9 cellular contexts compared by ENCODE assay signal in the genomic region with DNA sequence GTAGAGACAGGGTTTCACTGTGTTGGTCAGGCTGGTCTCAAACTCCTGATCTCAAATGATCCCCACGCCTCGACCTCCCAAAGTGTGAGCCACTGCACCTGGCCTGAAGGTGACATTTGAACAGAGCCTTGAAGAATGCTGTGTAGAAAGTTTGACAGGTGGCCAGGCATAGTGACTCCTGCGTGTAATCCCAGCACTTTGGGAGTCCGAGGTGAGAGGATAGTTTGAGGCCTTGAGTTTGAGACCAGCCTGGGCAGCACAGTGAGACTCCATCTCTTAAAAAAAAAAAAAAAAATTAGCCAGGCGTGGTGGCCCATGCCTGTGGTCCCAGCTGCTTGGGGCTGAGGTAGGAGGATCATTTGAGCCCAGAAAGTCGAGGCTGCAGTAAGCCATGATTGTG. TPM values are rescaled to one million over a fixed set of nuclear protein-coding genes. Genes with fewer than 3 reads are reported as not detected.
A peak's percentile ranks its signal among the peaks of the same experiment; 100 is the strongest.
DNase-seq lines count a peak whose midpoint lies in the region; ATAC-seq, FAIRE-seq and TF ChIP-seq lines count a peak whose summit lies in the region.
"Had no signal": no experiment of that assay in that cellular context is flagged by ENCODE, and none has a peak within 500 bp of the region (broad histone marks: within the 10 kb centered on the region; RNA-seq: fewer than 3 reads in every experiment).

No MANE protein-coding gene starts in this region.

- H3K4me1 Mint-ChIP-seq in HFFc6 (ENCODE audit: low read depth), result peaks cover 53% of the 10 kb centered on the region
- H3K4me1 Mint-ChIP-seq in activated naive CD8-positive, alpha-beta T cell (ENCODE audit: low read depth), result peaks cover 52% of the 10 kb centered on the region
- H3K4me1 Mint-ChIP-seq in stimulated activated naive B cell treated with anti-CD40 and anti-IgM and Interleukin-4, amounts not matched to agents 10 μg/mL and 1 μg/mL and 100 μg/mL, for 72 hours, result peaks cover 40 to 59% of the 10 kb centered on the region in 2 donors

- dilution Hi-C loops in keratinocyte (cut with MboI; ENCODE audit: extremely low pct_ligation_motif_present, low sequenced_read_pairs), result no loop called here

- H3K9ac ChIP-seq in keratinocyte (ENCODE audit: control insufficient read depth, extremely low read depth, insufficient read depth, low read length), result peak overlapping the region; percentile 96

- H2AFZ ChIP-seq in keratinocyte (ENCODE audit: control insufficient read depth, low read length), result no peak overlapping the region

- ATAC-seq in stimulated activated naive B cell treated with anti-CD40 and anti-IgM and Interleukin-4, amounts not matched to agents 10 μg/mL and 1 μg/mL and 100 μg/mL, for 72 hours (replicated peaks), result no peak
- no peak for ATAC-seq in HG03139 (IDR thresholded peaks at IDR 0.05; ENCODE audit: unreplicated experiment)

- H3K9me1 ChIP-seq in keratinocyte (ENCODE audit: control insufficient read depth, extremely low read depth, insufficient read depth, low read length), result no peaks in the 10 kb centered on the region

- peaks cover 33% of the 10 kb centered on the region for H3K4me1 ChIP-seq in keratinocyte (ENCODE audit: control insufficient read depth, extremely low read depth, insufficient read depth, low read length)

- H3K27me3 Mint-ChIP-seq in HFFc6 (ENCODE audit: insufficient read depth), result no peaks in the 10 kb centered on the region
- H3K27me3 Mint-ChIP-seq in activated naive CD8-positive, alpha-beta T cell, result no peaks in the 10 kb centered on the region
- no peaks in the 10 kb centered on the region for H3K27me3 Mint-ChIP-seq in stimulated activated naive B cell treated with anti-CD40 and anti-IgM and Interleukin-4, amounts not matched to agents 10 μg/mL and 1 μg/mL and 100 μg/mL, for 72 hours

- peaks cover 2% of the 10 kb centered on the region for H4K20me1 ChIP-seq in keratinocyte (ENCODE audit: control insufficient read depth, extremely low read depth, insufficient read depth, low read length)

- no peak for FAIRE-seq in keratinocyte (lab: Jason Lieb, UNC)
- FAIRE-seq: colon had no signal

- H3K4me2 ChIP-seq in keratinocyte (ENCODE audit: control insufficient read depth, extremely low read depth, insufficient read depth, low read depth, low read length), result peak overlapping the region; percentile 84

- no peaks in the 10 kb centered on the region for H3K9me3 Mint-ChIP-seq in HFFc6
- no peaks in the 10 kb centered on the region for H3K9me3 Mint-ChIP-seq in activated naive CD8-positive, alpha-beta T cell (ENCODE audit: low read depth)
- H3K9me3 Mint-ChIP-seq in stimulated activated naive B cell treated with anti-CD40 and anti-IgM and Interleukin-4, amounts not matched to agents 10 μg/mL and 1 μg/mL and 100 μg/mL, for 72 hours, result no peaks in the 10 kb centered on the region

- H3K9me3 ChIP-seq in keratinocyte (ENCODE audit: control insufficient read depth, low read depth, low read length), result no peaks in the 10 kb centered on the region

- peak overlapping the region; percentile 88 for H3K27ac Mint-ChIP-seq in HFFc6
- no peak overlapping the region for H3K27ac Mint-ChIP-seq in activated naive CD8-positive, alpha-beta T cell
- H3K27ac Mint-ChIP-seq in stimulated activated naive B cell treated with anti-CD40 and anti-IgM and Interleukin-4, amounts not matched to agents 10 μg/mL and 1 μg/mL and 100 μg/mL, for 72 hours, result peak overlapping the region; percentile 99

- no peak for DNase-seq in HFFc6
- no peak for DNase-seq in keratinocyte (ENCODE audit: low read depth, low spot score)
- DNase-seq in stimulated activated naive B cell treated with anti-CD40 and anti-IgM and Interleukin-4, amounts not matched to agents 10 μg/mL and 1 μg/mL and 100 μg/mL, for 72 hours, result no peak
- no peak for DNase-seq in putamen (ENCODE audit: low spot score)
- DNase-seq in DMS153 treated with DMSO at 0.1 percent for 48 hours (lab: John Stamatoyannopoulos, UW; ENCODE audit: unreplicated experiment), result no peak
- DNase-seq: NCI-H524 treated with DMSO at 0.1 percent for 48 hours had no signal

- peak overlapping the region; percentile 75 to 94 (median 90) for H3K4me3 ChIP-seq in keratinocyte (ENCODE audit: control insufficient read depth in 2 of 3, extremely low read depth in 1 of 3, insufficient read depth in 2 of 3, low read depth in 1 of 3, low read length in 3 of 3)

- H3K27me3 ChIP-seq in keratinocyte (ENCODE audit: control insufficient read depth, extremely low read depth, insufficient read depth, low read length), result no peaks in the 10 kb centered on the region

- H3K4me3 Mint-ChIP-seq in HFFc6, result peak overlapping the region; percentile 97
- H3K4me3 Mint-ChIP-seq in activated naive CD8-positive, alpha-beta T cell, result peak overlapping the region; percentile 88
- peak overlapping the region; percentile 95 to 96 for H3K4me3 Mint-ChIP-seq in stimulated activated naive B cell treated with anti-CD40 and anti-IgM and Interleukin-4, amounts not matched to agents 10 μg/mL and 1 μg/mL and 100 μg/mL, for 72 hours

- TF ChIP-seq CTCF in HFFc6 (IDR thresholded peaks at IDR 0.05), result no peak
- TF ChIP-seq CTCF in keratinocyte (optimal IDR thresholded peaks at IDR 0.05 in 1 of 3, IDR thresholded peaks at IDR 0.05 in 1 of 3, conservative IDR thresholded peaks at IDR 0.05 in 1 of 3; ENCODE audit: extremely low read depth in 1 of 3, insufficient read depth in 2 of 3, low read length in 3 of 3), result no peak

- H3K36me3 Mint-ChIP-seq in HFFc6 (ENCODE audit: low read depth), result peaks cover 49% of the 10 kb centered on the region
- peaks cover 9% of the 10 kb centered on the region for H3K36me3 Mint-ChIP-seq in activated naive CD8-positive, alpha-beta T cell
- H3K36me3 Mint-ChIP-seq in stimulated activated naive B cell treated with anti-CD40 and anti-IgM and Interleukin-4, amounts not matched to agents 10 μg/mL and 1 μg/mL and 100 μg/mL, for 72 hours, result peaks cover 35 to 47% of the 10 kb centered on the region in 2 donors

- H3K27ac ChIP-seq in keratinocyte (ENCODE audit: control insufficient read depth, insufficient read depth, low read length), result peak overlapping the region; percentile 94

- H3K36me3 ChIP-seq in keratinocyte (ENCODE audit: control insufficient read depth in 2 of 2, extremely low read depth in 1 of 2, insufficient read depth in 2 of 2, low read length in 2 of 2), result peaks cover 6 to 7% of the 10 kb centered on the region in 2 experiments

- H3K79me2 ChIP-seq in keratinocyte (ENCODE audit: control insufficient read depth, insufficient read depth, low read length), result peaks cover 63% of the 10 kb centered on the region

RNA-seq across cellular contexts. Expression of a gene that starts 1.5 kb away (rescaled TPM):
- total RNA-seq in HFFc6 (2021; fragmentation: NEBNext Ultra II Directional; extraction: Animal tissue kit (Norgen Biotek cat#: 25700)), result 100 to 1,000 TPM; 172 to 201 (median 185) TPM
- 219 to 310 TPM (median 253 TPM) in 3 replicates for polyA plus RNA-seq in keratinocyte
- polyA plus RNA-seq in keratinocyte (2011; ENCODE audit: low read depth), result 1,067 TPM
- 127 and 198 TPM in 2 replicates for polyA plus RNA-seq in keratinocyte (2011; cell fraction: cytosol; rRNA removed)
- polyA plus RNA-seq in keratinocyte (2011; cell fraction: nucleus; rRNA removed), result 543 and 692 TPM in 2 replicates
- 163 and 252 TPM in 2 replicates for polyA plus RNA-seq in keratinocyte (2012; ENCODE audit: low replicate concordance)
- polyA minus RNA-seq in keratinocyte, result 189 to 616 TPM (median 435 TPM) in 3 replicates
- polyA minus RNA-seq in keratinocyte (2011; cell fraction: cytosol; rRNA and poly(A)+ RNA removed), result 205 TPM
- 533 and 899 TPM in 2 replicates for polyA minus RNA-seq in keratinocyte (2011; cell fraction: nucleus; rRNA and poly(A)+ RNA removed)

RNA-seq across cellular contexts. Expression of a gene that starts 37.4 kb away (rescaled TPM):
- total RNA-seq in HFFc6 (2021; fragmentation: NEBNext Ultra II Directional; extraction: Animal tissue kit (Norgen Biotek cat#: 25700)), result 1 to 10 TPM; 1.3 to 2.3 (median 2.1) TPM
- polyA plus RNA-seq in keratinocyte, result 2.0 to 2.3 TPM (median 2.2 TPM) in 3 replicates
- 1.1 TPM for polyA plus RNA-seq in keratinocyte (2011; ENCODE audit: low read depth)
- polyA plus RNA-seq in keratinocyte (2011; cell fraction: cytosol; rRNA removed), result 1.1 and 1.5 TPM in 2 replicates
- 2.6 and 2.8 TPM in 2 replicates for polyA plus RNA-seq in keratinocyte (2011; cell fraction: nucleus; rRNA removed)
- 0.78 and 1.5 TPM in 2 replicates for polyA plus RNA-seq in keratinocyte (2012; ENCODE audit: low replicate concordance)
- polyA minus RNA-seq in keratinocyte, result 0.72 to 1.8 TPM (median 1.4 TPM) in 3 replicates
- polyA minus RNA-seq in keratinocyte (2011; cell fraction: cytosol; rRNA and poly(A)+ RNA removed), result 0.38 TPM
- 0.74 and 2.2 TPM in 2 replicates for polyA minus RNA-seq in keratinocyte (2011; cell fraction: nucleus; rRNA and poly(A)+ RNA removed)
